Comparison of ENCODE assay signal across 17 cellular contexts in genomic region chr19:43774940-43775258, GRCh38. TPM values are rescaled to one million over a fixed set of nuclear protein-coding genes. Genes with fewer than 3 reads are reported as not detected.
DNase-seq lines count a peak whose midpoint lies in the region; ATAC-seq and TF ChIP-seq lines count a peak whose summit lies in the region.
"Not testable (repeated sequence)": the region's sequence is repeated elsewhere in the genome, so short reads cannot be mapped to it uniquely, and the experiment has no call there.
"Had no signal": no experiment of that assay in that cellular context is flagged by ENCODE, and none has a peak within 500 bp of the region (broad histone marks: within the 10 kb centered on the region; RNA-seq: fewer than 3 reads in every experiment).

No MANE protein-coding gene starts in this region.

- not testable (repeated sequence) for DNase-seq in H7; adipocyte (ENCODE audit: low read depth); fibroblast of lung (ENCODE audit: low read depth in 2 of 2); neural progenitor cell (ENCODE audit: low spot score); thoracic aorta (ENCODE audit: low spot score)

- H3K36me3 ChIP-seq in H7 (replicated peaks; ENCODE audit: control insufficient read depth, insufficient read depth, low read length); adipocyte (ENCODE audit: control insufficient read depth, insufficient read depth, low read length, severe bottlenecking); fibroblast of lung (ENCODE audit: control insufficient read depth, insufficient read depth, low read length); iPS-18a (ENCODE audit: control insufficient read depth, low read depth, low read length); neural progenitor cell; thoracic aorta: not testable (repeated sequence)

- H3K27ac ChIP-seq in fibroblast of lung (ENCODE audit: insufficient read depth, low read length); iPS-18a (ENCODE audit: low read length); neural progenitor cell; thoracic aorta: not testable (repeated sequence)

- peaks cover 30% of the 10 kb centered on the region for H3K27me3 ChIP-seq in H7 (ENCODE audit: control insufficient read depth, insufficient read depth, low read length)
- H3K27me3 ChIP-seq in adipocyte (replicated peaks; ENCODE audit: control insufficient read depth, insufficient read depth, low read length); fibroblast of lung (ENCODE audit: control insufficient read depth, insufficient read depth, low read length); thoracic aorta (replicated peaks; ENCODE audit: insufficient read depth): not testable (repeated sequence)
- H3K27me3 ChIP-seq in iPS-18a (ENCODE audit: control insufficient read depth, insufficient read depth, low read length): peaks cover 39% of the 10 kb centered on the region
- peaks cover 72% of the 10 kb centered on the region for H3K27me3 ChIP-seq in neural progenitor cell

- H3K4me2 ChIP-seq in fibroblast of lung (ENCODE audit: extremely low read depth, insufficient read depth, low read length) (peak overlapping the region; percentile 68), neural progenitor cell (peak overlapping the region; percentile 85)

- not testable (repeated sequence) for H4K20me1 ChIP-seq in fibroblast of lung (ENCODE audit: control insufficient read depth, extremely low read depth, insufficient read depth, low read length); neural progenitor cell (ENCODE audit: low read depth)

- H3K4me1 ChIP-seq in adipocyte (ENCODE audit: control insufficient read depth, insufficient read depth, low read length); fibroblast of lung (ENCODE audit: control insufficient read depth, extremely low read depth, insufficient read depth, low read length): not testable (repeated sequence)
- H3K4me1 ChIP-seq in iPS-18a (ENCODE audit: control insufficient read depth, low read depth, low read length): peaks cover 13% of the 10 kb centered on the region
- peaks cover 19% of the 10 kb centered on the region for H3K4me1 ChIP-seq in neural progenitor cell
- H3K4me1 ChIP-seq in thoracic aorta (ENCODE audit: control insufficient read depth in 1 of 2, low read depth in 2 of 2): peaks cover 9 to 15% of the 10 kb centered on the region in 2 donors

- not testable (repeated sequence) for TF ChIP-seq CTCF in fibroblast of lung (conservative IDR thresholded peaks at IDR 0.05 in 1 of 2, IDR thresholded peaks at IDR 0.05 in 1 of 2; ENCODE audit: low read depth in 1 of 2, low read length in 2 of 2); neural progenitor cell (IDR thresholded peaks at IDR 0.05); thoracic aorta (IDR thresholded peaks at IDR 0.05)

- not testable (repeated sequence) for ATAC-seq in thoracic aorta (ENCODE audit: insufficient number of reproducible peaks, low FRiP score, low read depth)

- H3K79me2 ChIP-seq in fibroblast of lung (ENCODE audit: control insufficient read depth, insufficient read depth, low read length); neural progenitor cell (ENCODE audit: low read depth): not testable (repeated sequence)

- H3K27me3 Mint-ChIP-seq in neural progenitor cell (ENCODE audit: insufficient read depth, low read depth): peaks cover 49% of the 10 kb centered on the region

- peaks cover 37% of the 10 kb centered on the region for H3K4me1 Mint-ChIP-seq in neural progenitor cell

- not testable (repeated sequence) for H3K36me3 Mint-ChIP-seq in neural progenitor cell

- H3K4me3 ChIP-seq in H7 (ENCODE audit: insufficient read depth, low read depth, low read length): peak overlapping the region; percentile 64; the same call in 1 of the 2 replicates
- peak overlapping the region; percentile 37 for H3K4me3 ChIP-seq in adipocyte (ENCODE audit: low read length)
- peak overlapping the region in 2 of 4 experiments; percentile 27 to 30 for H3K4me3 ChIP-seq in fibroblast of lung (replicated peaks in 1 of 4; ENCODE audit: control extremely low read depth in 1 of 4, insufficient read depth in 1 of 4, low read depth in 3 of 4, low read length in 4 of 4)
- H3K4me3 ChIP-seq in iPS-18a (ENCODE audit: low read length): peak overlapping the region; percentile 52
- H3K4me3 ChIP-seq in neural progenitor cell: peak overlapping the region; percentile 45
- peak overlapping the region; percentile 55 for H3K4me3 ChIP-seq in thoracic aorta

- H3K9me3 ChIP-seq in adipocyte (ENCODE audit: control insufficient read depth, low read length); fibroblast of lung (ENCODE audit: control insufficient read depth, insufficient read depth, low read depth, low read length); iPS-18a (ENCODE audit: control insufficient read depth, low read depth, low read length); neural progenitor cell (ENCODE audit: low read depth); thoracic aorta: not testable (repeated sequence)

- peak overlapping the region; percentile 78 for H3K4me3 Mint-ChIP-seq in neural progenitor cell

- H3K9ac ChIP-seq in adipocyte (ENCODE audit: low read length): peak overlapping the region; percentile 29
- not testable (repeated sequence) for H3K9ac ChIP-seq in fibroblast of lung (ENCODE audit: insufficient read depth, low read length); iPS-18a (ENCODE audit: low read length); neural progenitor cell

- H3K27ac Mint-ChIP-seq in neural progenitor cell: not testable (repeated sequence)

- not testable (repeated sequence) for H3K9me3 Mint-ChIP-seq in neural progenitor cell

- H3F3A ChIP-seq in neural progenitor cell (ENCODE audit: low read depth): peaks cover 12% of the 10 kb centered on the region

- H2AFZ ChIP-seq in fibroblast of lung (ENCODE audit: low read length): peak overlapping the region; percentile 36
- not testable (repeated sequence) for H2AFZ ChIP-seq in neural progenitor cell (replicated peaks)

RNA-seq across cellular contexts. Expression of gene KCNN4, which starts 5.9 kb away (rescaled TPM):
- total RNA-seq in H7 (2014; rRNA removed; shearing (Covaris generic)): 0.62 and 1.1 TPM in 2 replicates
- total RNA-seq in fibroblast of lung (0.26 and 0.83 TPM in 2 replicates), neural progenitor cell (ENCODE audit: low replicate concordance) (0.40 TPM in 1 of 2 replicates, not detected in the other), thoracic aorta (1 to 10 TPM; 2.8 to 3.5 TPM)
- polyA plus RNA-seq in fibroblast of lung: 0.41 and 0.53 TPM in 2 replicates
- polyA plus RNA-seq in fibroblast of lung (2012): 0.51 and 1.0 TPM in 2 replicates
- polyA minus RNA-seq in fibroblast of lung (ENCODE audit: low replicate concordance): 7.1 TPM in 1 of 2 replicates, not detected in the other

RNA-seq across cellular contexts. Expression of gene SMG9, which starts 20.1 kb away (rescaled TPM):
- total RNA-seq in H7 (2014; rRNA removed; shearing (Covaris generic)): 23.4 and 33.6 TPM in 2 replicates
- total RNA-seq in fibroblast of lung (5.9 and 6.1 TPM in 2 replicates), neural progenitor cell (ENCODE audit: low replicate concordance) (33.1 and 33.4 TPM in 2 replicates), thoracic aorta (10 to 100 TPM; 18.3 to 49.1 TPM)
- polyA plus RNA-seq in fibroblast of lung: 6.0 and 10.2 TPM in 2 replicates
- 18.1 and 23.7 TPM in 2 replicates for polyA plus RNA-seq in fibroblast of lung (2012)
- 14.1 and 28.0 TPM in 2 replicates for polyA minus RNA-seq in fibroblast of lung (ENCODE audit: low replicate concordance)

RNA-seq across cellular contexts. Expression of gene LYPD5, which starts 27.3 kb away (rescaled TPM):
- total RNA-seq in H7 (2014; rRNA removed; shearing (Covaris generic)): 0.21 and 1.8 TPM in 2 replicates
- total RNA-seq in fibroblast of lung (0.50 and 1.0 TPM in 2 replicates), neural progenitor cell (ENCODE audit: low replicate concordance) (0.12 TPM in 1 of 2 replicates, not detected in the other), thoracic aorta (1 to 10 TPM; 5.9 to 6.5 TPM)
- polyA plus RNA-seq in fibroblast of lung: 0.12 and 0.37 TPM in 2 replicates
- 0.08 and 0.28 TPM in 2 replicates for polyA plus RNA-seq in fibroblast of lung (2012)
- 1.5 TPM in 1 of 2 replicates, not detected in the other for polyA minus RNA-seq in fibroblast of lung (ENCODE audit: low replicate concordance)
- total RNA-seq: G401, osteocyte had no signal

RNA-seq across cellular contexts. Expression of gene ZNF283, which starts 52.2 kb away (rescaled TPM):
- 0.55 and 2.0 TPM in 2 replicates for total RNA-seq in H7 (2014; rRNA removed; shearing (Covaris generic))
- 12.8 and 15.2 TPM in 2 replicates for total RNA-seq in fibroblast of lung
- 3.5 and 5.8 TPM in 2 replicates for polyA plus RNA-seq in fibroblast of lung
- 1.9 and 4.2 TPM in 2 replicates for polyA plus RNA-seq in fibroblast of lung (2012)
- polyA minus RNA-seq in fibroblast of lung (ENCODE audit: low replicate concordance): 0.59 and 7.7 TPM in 2 replicates
- total RNA-seq in neural progenitor cell (ENCODE audit: low replicate concordance): 13.4 and 19.8 TPM in 2 replicates
- total RNA-seq in thoracic aorta: 10 to 100 TPM in 1 of 2 donors, 1 to 10 TPM in 1; 8.1 to 15.3 TPM

RNA-seq across cellular contexts. Expression of gene IRGC, which starts 59.0 kb away (rescaled TPM):
- not detected in 2 replicates for total RNA-seq in H7 (2014; rRNA removed; shearing (Covaris generic))
- total RNA-seq in fibroblast of lung (not detected in 2 replicates), neural progenitor cell (ENCODE audit: low replicate concordance) (not detected in 2 replicates), thoracic aorta (not detected)
- not detected in 2 replicates for polyA plus RNA-seq in fibroblast of lung
- not detected in 2 replicates for polyA plus RNA-seq in fibroblast of lung (2012)
- polyA minus RNA-seq in fibroblast of lung (ENCODE audit: low replicate concordance): not detected in 2 replicates
- total RNA-seq: breast epithelium; G401; gastroesophageal sphincter; left lung; mucosa of gallbladder; osteocyte; RPMI7951; T-helper 2 cell treated with Interferon-gamma antibody and Interleukin-4, amounts not matched to agents 100 ng/mL and 5 ng/mL, for 36 hours; temporal lobe had no signal
- polyA plus RNA-seq: adipose tissue, SK-N-SH had no signal
